1 cellular context compared by ENCODE assay signal in genomic region chr2:85436836-85437487, GRCh38.
TF ChIP-seq lines count a peak whose summit lies in the region.

No MANE protein-coding gene starts in this region.

TF ChIP-seq in liver, 16 proteins besides CTCF, POLR2A, EP300 and RAD21 (continued from another document):
- no peak for TF ChIP-seq REST (IDR thresholded peaks at IDR 0.05)
- no peak for TF ChIP-seq TAF1 (conservative IDR thresholded peaks at IDR 0.05)
- TF ChIP-seq GABPA (IDR thresholded peaks at IDR 0.05 in 1 of 2, conservative IDR thresholded peaks at IDR 0.05 in 1 of 2) = no peak
- no peak for TF ChIP-seq HNF4G (IDR thresholded peaks at IDR 0.05)
- TF ChIP-seq HNF4A (conservative IDR thresholded peaks at IDR 0.05) = no peak
- TF ChIP-seq ATF3 (IDR thresholded peaks at IDR 0.05) = no peak
